Comparison of ENCODE assay signal across 12 cellular contexts in the genomic region with DNA sequence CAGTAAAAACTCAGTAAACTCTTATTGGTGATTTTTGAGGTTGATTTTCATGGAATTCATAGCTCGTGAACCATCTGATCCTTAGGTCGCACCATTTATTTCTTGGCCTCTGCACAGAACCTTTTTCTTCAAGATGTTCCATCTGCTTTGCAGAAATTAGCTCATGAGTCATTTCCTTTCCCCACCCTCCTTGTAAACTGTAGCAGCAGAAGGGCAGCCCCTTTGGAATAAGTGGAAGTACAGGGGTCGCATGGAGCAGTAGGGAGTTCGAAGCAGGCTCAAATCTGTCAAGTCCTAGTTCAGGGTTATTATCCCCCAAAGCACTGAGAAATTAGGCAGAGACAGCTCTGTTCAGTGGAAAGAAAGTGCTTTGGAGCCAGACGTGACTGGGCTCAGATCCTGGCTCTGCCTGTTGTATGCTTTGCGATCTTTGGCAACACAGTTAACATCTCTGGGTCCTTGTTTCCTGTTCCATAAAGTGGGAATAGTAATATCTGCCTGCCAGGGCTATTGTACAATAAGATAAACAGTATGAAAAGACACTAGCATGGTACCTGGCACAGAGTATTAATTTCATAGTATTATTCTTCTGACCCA.
DNase-seq lines count a peak whose midpoint lies in the region; FAIRE-seq and TF ChIP-seq lines count a peak whose summit lies in the region.
"Had no signal": no experiment of that assay in that cellular context is flagged by ENCODE, and none has a peak within 500 bp of the region (broad histone marks: within the 10 kb centered on the region; RNA-seq: fewer than 3 reads in every experiment).

No MANE protein-coding gene starts in this region.

- no peak overlapping the region for H2BK15ac ChIP-seq in H1 (ENCODE audit: low read length)
- H2BK15ac ChIP-seq in mesenchymal stem cell (ENCODE audit: low read depth, poor library complexity, severe bottlenecking), result no peak overlapping the region

- H3K18ac ChIP-seq in H1 (ENCODE audit: extremely low read depth, low read length) (no peak overlapping the region), mesenchymal stem cell (ENCODE audit: low read depth in 1 of 2, low read length in 2 of 2) (peak overlapping the region in 1 of 2 experiments; percentile 34)

- in situ Hi-C loops in GM13976 (cut with MboI; ENCODE audit: low sequenced_read_pairs, unreplicated experiment), result no loop called here

- H2BK120ac ChIP-seq in H1 (replicated peaks; ENCODE audit: low read depth, low read length) (no peak overlapping the region), mesenchymal stem cell (ENCODE audit: low read depth, low read length) (no peak overlapping the region)

- H4K5ac ChIP-seq in H1 (ENCODE audit: insufficient read length, low read depth, low read length), result no peak overlapping the region

- no TSS peak for BruUV-seq in PC-9 (replicated peaks; lab: Mats Ljungman, UMichigan)

- no peaks in the 10 kb centered on the region for H4K20me1 ChIP-seq in H1 (replicated peaks in 1 of 2; ENCODE audit: control insufficient read depth in 1 of 2, insufficient read depth in 2 of 2, low read length in 2 of 2)
- H4K20me1 ChIP-seq in PC-9 (ENCODE audit: insufficient read depth), result no peaks in the 10 kb centered on the region

- CTCF ChIA-PET in H1 (lab: Charles Lee; ENCODE audit: partially characterized antibody), result no interaction called here
- CTCF ChIA-PET in PC-9 (lab: Charles Lee), result no interaction called here

- no peaks in the 10 kb centered on the region for H3F3A ChIP-seq in PC-9 (ENCODE audit: insufficient read depth, low read depth)

- no peak for TF ChIP-seq RAD21 in H1 (IDR thresholded peaks at IDR 0.05 in 1 of 2, conservative IDR thresholded peaks at IDR 0.05 in 1 of 2; ENCODE audit: low read depth in 2 of 2, low read length in 2 of 2)

- peak; percentile 30 for DNase-seq in A172 (ENCODE audit: low spot score)
- peak; percentile 63 for DNase-seq in HT1080 (ENCODE audit: low read depth)
- DNase-seq in H1 (ENCODE audit: low read depth in 1 of 2, low spot score in 2 of 2), result no peak
- DNase-seq in mesenchymal stem cell, result peak; percentile 77
- no peak for DNase-seq in BE2C
- no peak for DNase-seq in GM13976 (ENCODE audit: low spot score)
- no peak for DNase-seq in HuH-7 (ENCODE audit: low spot score)
- no peak for DNase-seq in PC-9
- DNase-seq: activated T-cell treated with anti-CD3 and anti-CD28 coated beads, Interleukin-2, amount 50 U/mL, for 72 hours; posterior cingulate gyrus had no signal

- H3K79me1 ChIP-seq in H1 (ENCODE audit: low read depth, low read length) (no peaks in the 10 kb centered on the region), mesenchymal stem cell (replicated peaks; ENCODE audit: low read length, poor library complexity, severe bottlenecking) (no peaks in the 10 kb centered on the region)

- H3K23me2 ChIP-seq in H1 (ENCODE audit: low read depth, low read length), result no peaks in the 10 kb centered on the region

- H3K79me2 ChIP-seq in H1 (ENCODE audit: control insufficient read depth in 1 of 2, insufficient read depth in 2 of 2, low read length in 2 of 2) (no peaks in the 10 kb centered on the region), PC-9 (ENCODE audit: low read depth) (no peaks in the 10 kb centered on the region)

- H3K27ac ChIP-seq in H1 (ENCODE audit: low read depth, low read length) (no peak overlapping the region), mesenchymal stem cell (ENCODE audit: low read length, poor library complexity, severe bottlenecking) (peak overlapping the region; percentile 30), PC-9 (no peak overlapping the region)
- H3K27ac ChIP-seq: C4-2B had no signal

- no peaks in the 10 kb centered on the region for H3K9me2 ChIP-seq in PC-9 (ENCODE audit: insufficient read depth)

- peak overlapping the region; percentile 43; the same call in 1 of the 2 replicates for H2AFZ ChIP-seq in H1 (ENCODE audit: low read length)
- H2AFZ ChIP-seq in mesenchymal stem cell (ENCODE audit: low read depth, low read length), result no peak overlapping the region
- H2AFZ ChIP-seq in PC-9, result no peak overlapping the region

- H3K4ac ChIP-seq in H1 (replicated peaks; ENCODE audit: insufficient read length, low read depth, low read length) (no peak overlapping the region), mesenchymal stem cell (ENCODE audit: low read depth in 1 of 2, low read length in 2 of 2) (no peak overlapping the region)

- no peaks in the 10 kb centered on the region for H3K27me3 ChIP-seq in H1 (replicated peaks in 1 of 4; ENCODE audit: control insufficient read depth in 3 of 4, extremely low read depth in 1 of 4, insufficient read depth in 3 of 4, low read length in 3 of 4)
- no peaks in the 10 kb centered on the region for H3K27me3 ChIP-seq in mesenchymal stem cell (ENCODE audit: control insufficient read depth in 1 of 2, insufficient read depth in 1 of 2, low read length in 2 of 2)
- no peaks in the 10 kb centered on the region for H3K27me3 ChIP-seq in BE2C
- H3K27me3 ChIP-seq in PC-9 (ENCODE audit: insufficient read depth, low read depth), result peaks cover 25% of the 10 kb centered on the region

- no peak for TF ChIP-seq CTCF in H1 (IDR thresholded peaks at IDR 0.05; ENCODE audit: control extremely low read depth in 1 of 3, insufficient read depth in 1 of 3, low read depth in 1 of 3, low read length in 3 of 3)
- TF ChIP-seq CTCF in BE2C (IDR thresholded peaks at IDR 0.05; ENCODE audit: low read depth, low read length), result no peak
- no peak for TF ChIP-seq CTCF in GM13976 (IDR thresholded peaks at IDR 0.05; ENCODE audit: borderline replicate concordance, control extremely low read depth, extremely low read depth, insufficient read depth, missing control alignments)
- no peak for TF ChIP-seq CTCF in PC-9 (conservative IDR thresholded peaks at IDR 0.05)

- no peak overlapping the region for H2BK5ac ChIP-seq in H1 (ENCODE audit: low read depth, low read length)
- no peak overlapping the region for H2BK5ac ChIP-seq in mesenchymal stem cell (ENCODE audit: low read depth, low read length, poor library complexity, severe bottlenecking)

- H3K9me3 ChIP-seq in H1 (ENCODE audit: insufficient read depth in 2 of 2, low read depth in 1 of 2, low read length in 1 of 2), result no peaks in the 10 kb centered on the region
- H3K9me3 ChIP-seq in mesenchymal stem cell (ENCODE audit: control insufficient read depth, low read length), result no peaks in the 10 kb centered on the region
- H3K9me3 ChIP-seq in BE2C, result no peaks in the 10 kb centered on the region
- H3K9me3 ChIP-seq in PC-9 (ENCODE audit: insufficient read depth, low read depth), result no peaks in the 10 kb centered on the region

- H3K14ac ChIP-seq in H1 (ENCODE audit: insufficient read length) (no peak overlapping the region), mesenchymal stem cell (ENCODE audit: low read length in 2 of 2) (no peak overlapping the region)

- H3K56ac ChIP-seq in H1 (replicated peaks; ENCODE audit: insufficient read length, low read depth, low read length), result no peak overlapping the region

- H2BK12ac ChIP-seq in H1 (ENCODE audit: low read depth, low read length), result no peak overlapping the region
- peak overlapping the region in 1 of 2 experiments; percentile 21 for H2BK12ac ChIP-seq in mesenchymal stem cell (ENCODE audit: low read length in 2 of 2)

- H3K9ac ChIP-seq in H1 (replicated peaks in 1 of 4; ENCODE audit: extremely low read depth in 1 of 4, low read depth in 3 of 4, low read length in 3 of 4), result no peak overlapping the region
- H3K9ac ChIP-seq in mesenchymal stem cell (ENCODE audit: low read length), result peak overlapping the region; percentile 20

- H3K4me3 ChIP-seq in H1 (ENCODE audit: extremely low read depth in 1 of 4, insufficient read depth in 2 of 4, low read depth in 3 of 4, low read length in 4 of 4) (no peak overlapping the region), mesenchymal stem cell (ENCODE audit: insufficient read depth in 1 of 2, low read depth in 1 of 2, low read length in 2 of 2) (peak overlapping the region in 1 of 2 experiments; percentile 48), BE2C (ENCODE audit: low read depth, low read length) (no peak overlapping the region), PC-9 (no peak overlapping the region)
- H3K4me3 ChIP-seq: GM12878 had no signal

- H3K23ac ChIP-seq in H1 (ENCODE audit: insufficient read length) (no peak overlapping the region), mesenchymal stem cell (ENCODE audit: low read length in 2 of 2) (no peak overlapping the region)

- POLR2A ChIA-PET in H1 (lab: Charles Lee; ENCODE audit: partially characterized antibody) (no interaction called here), PC-9 (lab: Charles Lee; ENCODE audit: unreplicated experiment) (no interaction called here)

- 87% methylated on average over 6 of the region's 6 CpGs; no CpG with 5 or more reads in 1 of the 2 experiments for WGBS in H1 (ENCODE audit: extremely low coverage in 1 of 2, insufficient coverage in 1 of 2, insufficient read length in 1 of 2, insufficient replicate concordance in 2 of 2, low coverage in 1 of 2, low lambda C conversion rate in 2 of 2, missing lambda C conversion rate in 1 of 2), 2 experiments
- WGBS in mesenchymal stem cell, result 5% methylated on average over 6 of the region's 6 CpGs

- H2AK5ac ChIP-seq in H1 (ENCODE audit: low read depth, low read length) (no peak overlapping the region), mesenchymal stem cell (ENCODE audit: low read length, severe bottlenecking) (no peak overlapping the region)

- intact Hi-C loops in PC-9 (cut with micrococcal nuclease; ENCODE audit: unreplicated experiment), result no loop called here

- H3K4me2 ChIP-seq in H1 (ENCODE audit: insufficient read depth in 1 of 2, low read depth in 2 of 2, low read length in 2 of 2), result no peak overlapping the region
- H3K4me2 ChIP-seq in mesenchymal stem cell (ENCODE audit: low read length, poor library complexity, severe bottlenecking), result no peak overlapping the region
- no peak overlapping the region for H3K4me2 ChIP-seq in PC-9

- no peaks in the 10 kb centered on the region for H3K4me1 ChIP-seq in H1 (replicated peaks in 1 of 4; ENCODE audit: control insufficient read depth in 3 of 4, insufficient read depth in 4 of 4, low read length in 3 of 4)
- peaks cover 3% of the 10 kb centered on the region for H3K4me1 ChIP-seq in mesenchymal stem cell (ENCODE audit: control insufficient read depth, insufficient read depth, low read depth, low read length)
- no peaks in the 10 kb centered on the region for H3K4me1 ChIP-seq in BE2C
- no peaks in the 10 kb centered on the region for H3K4me1 ChIP-seq in PC-9 (replicated peaks; ENCODE audit: insufficient read depth)

- H2BK20ac ChIP-seq in H1 (ENCODE audit: low read length), result no peak overlapping the region

- H4K8ac ChIP-seq in H1 (ENCODE audit: extremely low read depth, insufficient read depth, low read length) (no peak overlapping the region), mesenchymal stem cell (ENCODE audit: low read length) (peak overlapping the region; percentile 72)

- no peak overlapping the region for H4K91ac ChIP-seq in H1 (replicated peaks; ENCODE audit: insufficient read length, low read length)
- H4K91ac ChIP-seq in mesenchymal stem cell (ENCODE audit: low read length), result no peak overlapping the region

- no peak for FAIRE-seq in H1 (lab: Jason Lieb, UNC)
- FAIRE-seq: GM12878 had no signal

- TF ChIP-seq POLR2A in H1 (IDR thresholded peaks at IDR 0.05; ENCODE audit: control extremely low read depth in 1 of 2, low read depth in 2 of 2, low read length in 2 of 2), result no peak

- H3K36me3 ChIP-seq in H1 (ENCODE audit: control insufficient read depth in 2 of 4, insufficient read depth in 4 of 4, low read length in 3 of 4) (no peaks in the 10 kb centered on the region), mesenchymal stem cell (ENCODE audit: control insufficient read depth in 1 of 2, insufficient read depth in 2 of 2, low read depth in 1 of 2, low read length in 2 of 2) (no peaks in the 10 kb centered on the region), BE2C (no peaks in the 10 kb centered on the region), PC-9 (ENCODE audit: low read depth) (no peaks in the 10 kb centered on the region)

- TF ChIP-seq EP300 in H1 (IDR thresholded peaks at IDR 0.05; ENCODE audit: borderline replicate concordance in 1 of 2, low read depth in 2 of 2, low read length in 2 of 2), result no peak

Comparison
In these comparisons a context has a peak if more than half of its experiments do, and no peak if none do; other contexts are left out.
1. DNase-seq: peak in A172 (single experiment), HT1080 (single experiment) and mesenchymal stem cell (single experiment); none in H1 (0 of 2), BE2C (single experiment), GM13976 (single experiment), HuH-7 (single experiment) and PC-9 (0 of 2).